ENCODE assay signal across 23 cellular contexts in genomic region chr12:55901881-55902490, GRCh38. TPM values are rescaled to one million over a fixed set of nuclear protein-coding genes. Genes with fewer than 3 reads are reported as not detected.
DNase-seq lines count a peak whose midpoint lies in the region; ATAC-seq and TF ChIP-seq lines count a peak whose summit lies in the region.
"Had no signal": no experiment of that assay in that cellular context is flagged by ENCODE, and none has a peak within 500 bp of the region (broad histone marks: within the 10 kb centered on the region; RNA-seq: fewer than 3 reads in every experiment).

No MANE protein-coding gene starts in this region.

- peaks cover 0 to 6% of the 10 kb centered on the region in 2 donors for H3K4me1 ChIP-seq in naive thymus-derived CD4-positive, alpha-beta T cell (ENCODE audit: control insufficient read depth in 2 of 2, insufficient read depth in 2 of 2, low read length in 2 of 2)
- no peaks in the 10 kb centered on the region for H3K4me1 ChIP-seq in colonic mucosa

- no peaks in the 10 kb centered on the region for H3K27me3 ChIP-seq in naive thymus-derived CD4-positive, alpha-beta T cell (ENCODE audit: control insufficient read depth in 2 of 2, insufficient read depth in 2 of 2, low read length in 2 of 2)
- no peaks in the 10 kb centered on the region for H3K27me3 ChIP-seq in colonic mucosa

- no peak for TF ChIP-seq CTCF in colonic mucosa (IDR thresholded peaks at IDR 0.05)

- H3K9me3 ChIP-seq in naive thymus-derived CD4-positive, alpha-beta T cell (ENCODE audit: control insufficient read depth in 2 of 3, low read length in 3 of 3) = no peaks in the 10 kb centered on the region
- no peaks in the 10 kb centered on the region for H3K9me3 ChIP-seq in colonic mucosa

- H3K27ac Mint-ChIP-seq in activated CD4-positive, alpha-beta T cell treated with anti-CD3 and anti-CD28 coated beads, Interleukin-2, amount 10 ng/mL, durations not matched to agents 7 days and 5 days = peak overlapping the region; percentile 75
- peak overlapping the region; percentile 18 for H3K27ac Mint-ChIP-seq in activated T-helper 2 cell treated with anti-CD3 and anti-CD28 coated beads, Interferon-gamma antibody, Interleukin-2, Interleukin-4, amounts not matched to agents 10 μg/mL and 5 μg/mL and 100 μg/mL, durations not matched to agents 14 hours and 24 hours and 36 hours
- H3K27ac Mint-ChIP-seq in naive thymus-derived CD4-positive, alpha-beta T cell = peak overlapping the region in 8 of 9 donors; percentile 6 to 88 (median 64)
- H3K27ac Mint-ChIP-seq: HFFc6, type B pancreatic cell had no signal

- no peak overlapping the region for H3K9ac ChIP-seq in colonic mucosa (ENCODE audit: low read depth in 2 of 2, low read length in 2 of 2)

- H3K27me3 Mint-ChIP-seq in activated CD4-positive, alpha-beta T cell treated with anti-CD3 and anti-CD28 coated beads, Interleukin-2, amount 10 ng/mL, durations not matched to agents 7 days and 5 days = no peaks in the 10 kb centered on the region
- H3K27me3 Mint-ChIP-seq in activated T-helper 2 cell treated with anti-CD3 and anti-CD28 coated beads, Interferon-gamma antibody, Interleukin-2, Interleukin-4, amounts not matched to agents 10 μg/mL and 5 μg/mL and 100 μg/mL, durations not matched to agents 14 hours and 24 hours and 36 hours (ENCODE audit: low read depth) = no peaks in the 10 kb centered on the region
- no peaks in the 10 kb centered on the region for H3K27me3 Mint-ChIP-seq in naive thymus-derived CD4-positive, alpha-beta T cell
- H3K27me3 Mint-ChIP-seq: activated naive CD8-positive, alpha-beta T cell treated with anti-CD3 and anti-CD28 coated beads, Interleukin-2, amount 10 ng/mL, durations not matched to agents 7 days and 5 days; stimulated activated naive CD8-positive, alpha-beta T cell treated with anti-CD3 and anti-CD28 coated beads, Interleukin-15, amount 100 ng/mL, for 72 hours; type B pancreatic cell had no signal

- peaks cover 0 to 20% (median 0%) of the 10 kb centered on the region in 3 experiments for H3K36me3 ChIP-seq in naive thymus-derived CD4-positive, alpha-beta T cell (ENCODE audit: control insufficient read depth in 2 of 3, insufficient read depth in 3 of 3, low read length in 3 of 3)
- H3K36me3 ChIP-seq in colonic mucosa = no peaks in the 10 kb centered on the region

- H3K9me3 Mint-ChIP-seq in activated CD4-positive, alpha-beta T cell treated with anti-CD3 and anti-CD28 coated beads, Interleukin-2, amount 10 ng/mL, durations not matched to agents 7 days and 5 days = no peaks in the 10 kb centered on the region
- no peaks in the 10 kb centered on the region for H3K9me3 Mint-ChIP-seq in activated T-helper 2 cell treated with anti-CD3 and anti-CD28 coated beads, Interferon-gamma antibody, Interleukin-2, Interleukin-4, amounts not matched to agents 10 μg/mL and 5 μg/mL and 100 μg/mL, durations not matched to agents 14 hours and 24 hours and 36 hours
- no peaks in the 10 kb centered on the region for H3K9me3 Mint-ChIP-seq in naive thymus-derived CD4-positive, alpha-beta T cell
- H3K9me3 Mint-ChIP-seq: activated naive CD8-positive, alpha-beta T cell treated with anti-CD3 and anti-CD28 coated beads, Interleukin-2, amount 10 ng/mL, durations not matched to agents 7 days and 5 days; HFFc6; stimulated activated naive CD8-positive, alpha-beta T cell treated with anti-CD3 and anti-CD28 coated beads, Interleukin-15, amount 100 ng/mL, for 72 hours; type B pancreatic cell had no signal

- intact Hi-C loops in activated T-helper 2 cell treated with anti-CD3 and anti-CD28 coated beads, Interferon-gamma antibody, Interleukin-2, Interleukin-4, amounts not matched to agents 10 μg/mL and 5 μg/mL and 100 μg/mL, durations not matched to agents 14 hours and 24 hours and 36 hours (cut with micrococcal nuclease) = no loop called here
- intact Hi-C loops in naive thymus-derived CD4-positive, alpha-beta T cell (cut with micrococcal nuclease) = no loop called here
- intact Hi-C loops in colonic mucosa (cut with DNase I) = no loop called here

- H3K27ac ChIP-seq in naive thymus-derived CD4-positive, alpha-beta T cell (ENCODE audit: low read depth, low read length) = no peak overlapping the region
- no peak overlapping the region for H3K27ac ChIP-seq in colonic mucosa
- H3K27ac ChIP-seq: coronary artery had no signal

- H3K4me3 Mint-ChIP-seq in activated CD4-positive, alpha-beta T cell treated with anti-CD3 and anti-CD28 coated beads, Interleukin-2, amount 10 ng/mL, durations not matched to agents 7 days and 5 days = no peak overlapping the region
- no peak overlapping the region for H3K4me3 Mint-ChIP-seq in activated T-helper 2 cell treated with anti-CD3 and anti-CD28 coated beads, Interferon-gamma antibody, Interleukin-2, Interleukin-4, amounts not matched to agents 10 μg/mL and 5 μg/mL and 100 μg/mL, durations not matched to agents 14 hours and 24 hours and 36 hours (ENCODE audit: low read depth)
- no peak overlapping the region for H3K4me3 Mint-ChIP-seq in naive thymus-derived CD4-positive, alpha-beta T cell
- H3K4me3 Mint-ChIP-seq: activated naive CD8-positive, alpha-beta T cell treated with anti-CD3 and anti-CD28 coated beads, Interleukin-2, amount 10 ng/mL, durations not matched to agents 7 days and 5 days; HFFc6; stimulated activated naive CD8-positive, alpha-beta T cell treated with anti-CD3 and anti-CD28 coated beads, Interleukin-15, amount 100 ng/mL, for 72 hours; type B pancreatic cell had no signal

- POLR2A ChIA-PET in activated CD4-positive, alpha-beta T cell treated with anti-CD3 and anti-CD28 coated beads, Interleukin-2, amount 10 ng/mL, durations not matched to agents 7 days and 5 days (lab: Charles Lee) = interaction anchor here (0.8 kb wide), 1 partner anchor 13 kb away, joined by 5 read pairs; no protein-coding TSS in a partner anchor
- POLR2A ChIA-PET in naive thymus-derived CD4-positive, alpha-beta T cell (lab: Charles Lee) = interaction anchor here (0.9 kb wide), 1 partner anchor 13 kb away, joined by 4 read pairs; no protein-coding TSS in a partner anchor

- H3K4me3 ChIP-seq in naive thymus-derived CD4-positive, alpha-beta T cell (ENCODE audit: low read length) = no peak overlapping the region
- no peak overlapping the region for H3K4me3 ChIP-seq in colonic mucosa
- H3K4me3 ChIP-seq: coronary artery, lung, smooth muscle cell had no signal

- H3K4me1 Mint-ChIP-seq in activated CD4-positive, alpha-beta T cell treated with anti-CD3 and anti-CD28 coated beads, Interleukin-2, amount 10 ng/mL, durations not matched to agents 7 days and 5 days = peaks cover 10% of the 10 kb centered on the region
- peaks cover 3% of the 10 kb centered on the region for H3K4me1 Mint-ChIP-seq in activated T-helper 2 cell treated with anti-CD3 and anti-CD28 coated beads, Interferon-gamma antibody, Interleukin-2, Interleukin-4, amounts not matched to agents 10 μg/mL and 5 μg/mL and 100 μg/mL, durations not matched to agents 14 hours and 24 hours and 36 hours (ENCODE audit: low read depth)
- H3K4me1 Mint-ChIP-seq in naive thymus-derived CD4-positive, alpha-beta T cell = peaks cover 8 to 17% (median 13%) of the 10 kb centered on the region in 7 donors

- peaks cover 16% of the 10 kb centered on the region for H3K36me3 Mint-ChIP-seq in activated CD4-positive, alpha-beta T cell treated with anti-CD3 and anti-CD28 coated beads, Interleukin-2, amount 10 ng/mL, durations not matched to agents 7 days and 5 days (ENCODE audit: low read depth)
- peaks cover 26% of the 10 kb centered on the region for H3K36me3 Mint-ChIP-seq in activated T-helper 2 cell treated with anti-CD3 and anti-CD28 coated beads, Interferon-gamma antibody, Interleukin-2, Interleukin-4, amounts not matched to agents 10 μg/mL and 5 μg/mL and 100 μg/mL, durations not matched to agents 14 hours and 24 hours and 36 hours (ENCODE audit: low read depth)
- peaks cover 0 to 13% (median 6%) of the 10 kb centered on the region in 5 donors for H3K36me3 Mint-ChIP-seq in naive thymus-derived CD4-positive, alpha-beta T cell

- CTCF ChIA-PET in activated CD4-positive, alpha-beta T cell treated with anti-CD3 and anti-CD28 coated beads, Interleukin-2, amount 10 ng/mL, durations not matched to agents 7 days and 5 days (lab: Charles Lee) = interaction anchor here (1.4 kb wide), 1 partner anchor 21 kb away, joined by 3 read pairs; no protein-coding TSS in a partner anchor
- CTCF ChIA-PET in naive thymus-derived CD4-positive, alpha-beta T cell (lab: Charles Lee) = interaction anchor here (0.9 kb wide), 1 partner anchor 18 kb away, joined by 3 read pairs; no protein-coding TSS in a partner anchor

- DNase-seq in activated CD4-positive, alpha-beta T cell treated with anti-CD3 and anti-CD28 coated beads, Interleukin-2, amount 10 ng/mL, durations not matched to agents 7 days and 5 days = no peak
- DNase-seq in activated CD4-positive, alpha-beta T cell treated with anti-CD3 and anti-CD28 coated beads for 4 hours = no peak
- DNase-seq in ELF-1 (ENCODE audit: low read depth, low spot score) (peak; percentile 5), NCI-H146 treated with DMSO at 0.1 percent for 48 hours (lab: John Stamatoyannopoulos, UW; ENCODE audit: unreplicated experiment) (no peak), colonic mucosa (no peak)
- DNase-seq in activated T-helper 2 cell treated with anti-CD3 and anti-CD28 coated beads, Interferon-gamma antibody, Interleukin-2, Interleukin-4, amounts not matched to agents 10 μg/mL and 5 μg/mL and 100 μg/mL, durations not matched to agents 14 hours and 24 hours and 36 hours (ENCODE audit: low spot score) = no peak
- no peak for DNase-seq in naive thymus-derived CD4-positive, alpha-beta T cell
- no peak for DNase-seq in effector CD4-positive, alpha-beta T cell
- DNase-seq: activated CD4-positive, alpha-beta T cell treated with anti-CD3 and anti-CD28 coated beads for 48 hours; activated naive CD8-positive, alpha-beta T cell treated with anti-CD3 and anti-CD28 coated beads, Interleukin-2, amount 10 ng/mL, durations not matched to agents 7 days and 5 days; Calu3; HFFc6; MV-4-11; NCI-H1694 treated with DMSO at 0.1 percent for 48 hours; NCI-H774; retina; SHP77; stimulated activated CD4-positive, alpha-beta T cell treated with anti-CD3 and anti-CD28 coated beads, Interleukin-2, amount 100 ng/mL, for 48 hours; stimulated activated naive CD8-positive, alpha-beta T cell treated with anti-CD3 and anti-CD28 coated beads, Interleukin-15, amount 100 ng/mL, for 72 hours had no signal

- ATAC-seq in naive thymus-derived CD4-positive, alpha-beta T cell = no peak
- ATAC-seq: stimulated activated naive CD8-positive, alpha-beta T cell treated with anti-CD3 and anti-CD28 coated beads, Interleukin-15, amount 100 ng/mL, for 72 hours had no signal

RNA-seq across cellular contexts. Expression of gene PYM1, which starts 25.7 kb away (rescaled TPM):
- total RNA-seq in activated CD4-positive, alpha-beta T cell treated with anti-CD3 and anti-CD28 coated beads, Interleukin-2, amount 10 ng/mL, durations not matched to agents 7 days and 5 days = 10 to 100 TPM; 50.3 to 50.7 TPM
- 37.5 and 43.4 TPM in 2 replicates for total RNA-seq in activated T-helper 2 cell treated with anti-CD3 and anti-CD28 coated beads, Interferon-gamma antibody, Interleukin-2, Interleukin-4, amounts not matched to agents 10 μg/mL and 5 μg/mL and 100 μg/mL, durations not matched to agents 14 hours and 24 hours and 36 hours
- 10 to 100 TPM; 18.5 to 46.9 (median 35.0) TPM for total RNA-seq in naive thymus-derived CD4-positive, alpha-beta T cell
- 10 to 100 TPM; 62.1 to 70.7 TPM for polyA plus RNA-seq in naive thymus-derived CD4-positive, alpha-beta T cell
- 10 to 100 TPM; 44.0 to 49.3 TPM for total RNA-seq in colonic mucosa

RNA-seq across cellular contexts. Expression of gene DGKA, which starts 29.0 kb away (rescaled TPM):
- 100 to 1,000 TPM; 766 to 771 TPM for total RNA-seq in activated CD4-positive, alpha-beta T cell treated with anti-CD3 and anti-CD28 coated beads, Interleukin-2, amount 10 ng/mL, durations not matched to agents 7 days and 5 days
- 218 and 242 TPM in 2 replicates for total RNA-seq in activated T-helper 2 cell treated with anti-CD3 and anti-CD28 coated beads, Interferon-gamma antibody, Interleukin-2, Interleukin-4, amounts not matched to agents 10 μg/mL and 5 μg/mL and 100 μg/mL, durations not matched to agents 14 hours and 24 hours and 36 hours
- 1,000 to 10,000 TPM in 3 of 5 experiments, 100 to 1,000 TPM in 2; 705 to 1,507 (median 1,164) TPM for total RNA-seq in naive thymus-derived CD4-positive, alpha-beta T cell
- polyA plus RNA-seq in naive thymus-derived CD4-positive, alpha-beta T cell = 100 to 1,000 TPM; 259 to 557 TPM
- total RNA-seq in colonic mucosa = 10 to 100 TPM; 80.2 to 91.2 TPM

RNA-seq across cellular contexts. Expression of gene MMP19, which starts 59.2 kb away (rescaled TPM):
- total RNA-seq in activated CD4-positive, alpha-beta T cell treated with anti-CD3 and anti-CD28 coated beads, Interleukin-2, amount 10 ng/mL, durations not matched to agents 7 days and 5 days = not detected
- total RNA-seq in activated T-helper 2 cell treated with anti-CD3 and anti-CD28 coated beads, Interferon-gamma antibody, Interleukin-2, Interleukin-4, amounts not matched to agents 10 μg/mL and 5 μg/mL and 100 μg/mL, durations not matched to agents 14 hours and 24 hours and 36 hours = not detected in 2 replicates
- total RNA-seq in naive thymus-derived CD4-positive, alpha-beta T cell = under 1 TPM in 4 of 5 experiments, not detected in 1; 0.24 to 0.84 (median 0.54) TPM
- polyA plus RNA-seq in naive thymus-derived CD4-positive, alpha-beta T cell = not detected
- 1 to 10 TPM; 2.1 to 2.7 TPM for total RNA-seq in colonic mucosa
- total RNA-seq: Calu3 had no signal

Comparison
In these comparisons a context has a peak if more than half of its experiments do, and no peak if none do; other contexts are left out.
1. H3K27ac Mint-ChIP-seq: peak in every context shown above with its lines; median percentile 75 in activated CD4-positive, alpha-beta T cell treated with anti-CD3 and anti-CD28 coated beads, Interleukin-2, amount 10 ng/mL, durations not matched to agents 7 days and 5 days; 64 in naive thymus-derived CD4-positive, alpha-beta T cell; 18 in activated T-helper 2 cell treated with anti-CD3 and anti-CD28 coated beads, Interferon-gamma antibody, Interleukin-2, Interleukin-4, amounts not matched to agents 10 μg/mL and 5 μg/mL and 100 μg/mL, durations not matched to agents 14 hours and 24 hours and 36 hours.